Comparison of ENCODE assay signal across 23 cellular contexts in genomic region chr5:147732552-147732883, GRCh38. TPM values are rescaled to one million over a fixed set of nuclear protein-coding genes. Genes with fewer than 3 reads are reported as not detected.
"Had no signal": no experiment of that assay in that cellular context is flagged by ENCODE, and none has a peak within 500 bp of the region (broad histone marks: within the 10 kb centered on the region; RNA-seq: fewer than 3 reads in every experiment).

No MANE protein-coding gene starts in this region.

- H3K27ac ChIP-seq: epithelial cell of prostate, gastrocnemius medialis, prostate gland, right atrium auricular region, sigmoid colon, transverse colon, vagina had no signal

- H3K4me3 Mint-ChIP-seq: mesothelial cell of epicardium; naive B cell; natural killer cell treated with Interleukin-12 subunit alpha and Interleukin-12 subunit beta and Interleukin-15 and Interleukin-18, amount 100 ng/mL, for 72 hours; stimulated activated memory B cell treated with anti-CD40 and anti-IgM and Interleukin-4, amounts not matched to agents 10 μg/mL and 1 μg/mL and 100 μg/mL, for 72 hours had no signal

- H3K36me3 ChIP-seq: gastrocnemius medialis, prostate gland, right atrium auricular region, sigmoid colon, transverse colon, vagina had no signal

- DNase-seq: cortex of kidney; effector CD4-positive, alpha-beta T cell; foreskin fibroblast; gastrocnemius medialis; mesenchymal stem cell; mucosa of descending colon; naive B cell; sigmoid colon; stimulated activated CD4-positive, alpha-beta T cell treated with anti-CD3 and anti-CD28 coated beads, Interleukin-4, amount 100 ng/mL, for 4 hours; stimulated activated naive CD8-positive, alpha-beta T cell treated with anti-CD3 and anti-CD28 coated beads, Interleukin-15, Interleukin-2, amounts not matched to agents 100 U/mL and 50 U/mL, for 24 hours; transverse colon had no signal

- H3K4me1 ChIP-seq: gastrocnemius medialis, prostate gland, right atrium auricular region, sigmoid colon, transverse colon, vagina had no signal

- H3K9me3 Mint-ChIP-seq: stimulated activated memory B cell treated with anti-CD40 and anti-IgM and Interleukin-4, amounts not matched to agents 10 μg/mL and 1 μg/mL and 100 μg/mL, for 72 hours had no signal

- H3K9me3 ChIP-seq: gastrocnemius medialis, mucosa of descending colon, prostate gland, sigmoid colon, transverse colon, vagina had no signal

- H3K27me3 Mint-ChIP-seq: naive B cell; natural killer cell treated with Interleukin-12 subunit alpha and Interleukin-12 subunit beta and Interleukin-15 and Interleukin-18, amount 100 ng/mL, for 72 hours; stimulated activated memory B cell treated with anti-CD40 and anti-IgM and Interleukin-4, amounts not matched to agents 10 μg/mL and 1 μg/mL and 100 μg/mL, for 72 hours had no signal

- H3K27me3 ChIP-seq: gastrocnemius medialis, right atrium auricular region, sigmoid colon, transverse colon, vagina had no signal

- H3K4me1 Mint-ChIP-seq: mesothelial cell of epicardium; stimulated activated memory B cell treated with anti-CD40 and anti-IgM and Interleukin-4, amounts not matched to agents 10 μg/mL and 1 μg/mL and 100 μg/mL, for 72 hours had no signal

- ATAC-seq: esophagus mucosa; gastrocnemius medialis; left lobe of liver; mucosa of descending colon; natural killer cell treated with Interleukin-12 subunit alpha and Interleukin-12 subunit beta and Interleukin-15 and Interleukin-18, amount 100 ng/mL, for 72 hours; stimulated activated memory B cell treated with anti-CD40 and anti-IgM and Interleukin-4, amounts not matched to agents 10 μg/mL and 1 μg/mL and 100 μg/mL, for 72 hours; stimulated activated naive CD8-positive, alpha-beta T cell treated with anti-CD3 and anti-CD28 coated beads, Interleukin-15, Interleukin-2, amounts not matched to agents 100 U/mL and 50 U/mL, for 24 hours had no signal

- H3K27ac Mint-ChIP-seq: mesothelial cell of epicardium; naive B cell; natural killer cell treated with Interleukin-12 subunit alpha and Interleukin-12 subunit beta and Interleukin-15 and Interleukin-18, amount 100 ng/mL, for 72 hours; stimulated activated memory B cell treated with anti-CD40 and anti-IgM and Interleukin-4, amounts not matched to agents 10 μg/mL and 1 μg/mL and 100 μg/mL, for 72 hours had no signal

- H3K4me3 ChIP-seq: gastrocnemius medialis, mucosa of descending colon, prostate gland, right atrium auricular region, sigmoid colon, transverse colon, vagina had no signal

- H3K36me3 Mint-ChIP-seq: naive B cell; natural killer cell treated with Interleukin-12 subunit alpha and Interleukin-12 subunit beta and Interleukin-15 and Interleukin-18, amount 100 ng/mL, for 72 hours; stimulated activated memory B cell treated with anti-CD40 and anti-IgM and Interleukin-4, amounts not matched to agents 10 μg/mL and 1 μg/mL and 100 μg/mL, for 72 hours had no signal

RNA-seq across cellular contexts. Expression of gene JAKMIP2, which starts 50.0 kb away (rescaled TPM):
- total RNA-seq: dermis microvascular lymphatic vessel endothelial cell, lung microvascular endothelial cell had no signal
- polyA plus RNA-seq: keratinocyte had no signal
